8 cellular contexts compared by ENCODE assay signal in genomic region chr22:23893446-23893956, GRCh38. TPM values are rescaled to one million over a fixed set of nuclear protein-coding genes. Genes with fewer than 3 reads are reported as not detected.
DNase-seq lines count a peak whose midpoint lies in the region; ATAC-seq and TF ChIP-seq lines count a peak whose summit lies in the region.

No MANE protein-coding gene starts in this region.

- H4K20me1 ChIP-seq in OCI-LY1 (ENCODE audit: insufficient read depth, low read length) = no peaks in the 10 kb centered on the region

- peak overlapping the region; percentile 97 for H3K27ac Mint-ChIP-seq in CD4-positive, alpha-beta T cell
- peak overlapping the region; percentile 99 for H3K27ac Mint-ChIP-seq in endodermal cell

- POLR2A ChIA-PET in CD4-positive, alpha-beta T cell (lab: Charles Lee) = interaction anchor here (1.0 to 3.3 kb wide), 17 partner anchors 10 to 534 kb away, joined by 3 to 89 read pairs (median 6); partner anchors contain the start of genes ADORA2A, MMP11, SLC2A11 and SMARCB1

- H3K36me3 ChIP-seq in OCI-LY1 (ENCODE audit: insufficient read depth, low read length) (peaks cover 36% of the 10 kb centered on the region), endodermal cell (ENCODE audit: control insufficient read depth, insufficient read depth, low read length) (peaks cover 25% of the 10 kb centered on the region), neuronal stem cell (replicated peaks in 1 of 2; ENCODE audit: control insufficient read depth in 2 of 2, insufficient read depth in 2 of 2, low read length in 2 of 2) (peaks cover 21 to 31% of the 10 kb centered on the region in 2 donors)

- H3K27me3 ChIP-seq in CD4-positive, alpha-beta T cell (ENCODE audit: control insufficient read depth, insufficient read depth, low read length) = no peaks in the 10 kb centered on the region
- H3K27me3 ChIP-seq in OCI-LY1 (ENCODE audit: insufficient read depth, low read length) (no peaks in the 10 kb centered on the region), endodermal cell (ENCODE audit: control insufficient read depth, insufficient read depth, low read length, poor library complexity, severe bottlenecking) (no peaks in the 10 kb centered on the region), neuronal stem cell (ENCODE audit: control insufficient read depth in 3 of 3, insufficient read depth in 3 of 3, low read depth in 1 of 3, low read length in 3 of 3) (no peaks in the 10 kb centered on the region)

- H2BK15ac ChIP-seq in neuronal stem cell (ENCODE audit: low read length) = peak overlapping the region; percentile 30

- no peak overlapping the region for H2AFZ ChIP-seq in OCI-LY1 (ENCODE audit: low read length)
- peak overlapping the region; percentile 84 for H2AFZ ChIP-seq in neuronal stem cell (ENCODE audit: low read length)

- H3K4me2 ChIP-seq in OCI-LY1 (ENCODE audit: low read length) = peak overlapping the region; percentile 92
- peak overlapping the region; percentile 92 for H3K4me2 ChIP-seq in neuronal stem cell (ENCODE audit: insufficient read depth, low read length, poor library complexity, severe bottlenecking)

- H3K23ac ChIP-seq in neuronal stem cell (ENCODE audit: low read depth, low read length, poor library complexity) = peak overlapping the region; percentile 97

- no peaks in the 10 kb centered on the region for H3K9me3 ChIP-seq in CD4-positive, alpha-beta T cell (ENCODE audit: control insufficient read depth, low read length)
- H3K9me3 ChIP-seq in OCI-LY1 (ENCODE audit: low read length) (no peaks in the 10 kb centered on the region), endodermal cell (ENCODE audit: control insufficient read depth, low read length) (peaks cover 12% of the 10 kb centered on the region), neuronal stem cell (replicated peaks in 1 of 2; ENCODE audit: control insufficient read depth in 2 of 2, insufficient read depth in 1 of 2, low read depth in 1 of 2, low read length in 2 of 2) (peaks cover 7 to 29% of the 10 kb centered on the region in 2 donors)

- H3K4me1 Mint-ChIP-seq in CD4-positive, alpha-beta T cell (ENCODE audit: low read depth) = peaks cover 29% of the 10 kb centered on the region
- H3K4me1 Mint-ChIP-seq in endodermal cell = peaks cover 13% of the 10 kb centered on the region

- no peaks in the 10 kb centered on the region for H3K27me3 Mint-ChIP-seq in CD4-positive, alpha-beta T cell
- peaks cover 15% of the 10 kb centered on the region for H3K27me3 Mint-ChIP-seq in endodermal cell (ENCODE audit: insufficient read depth)

- intact Hi-C loops in CD4-positive, alpha-beta T cell (cut with DNase I, micrococcal nuclease) = loop anchor here in 1 of 2 experiments (5.0 kb wide), 1 partner anchor 36 kb away; the partner anchor contains the start of gene SLC2A11

- H2BK120ac ChIP-seq in neuronal stem cell (ENCODE audit: low read depth, low read length) = peak overlapping the region; percentile 83

- no peak overlapping the region for H3K4ac ChIP-seq in neuronal stem cell (ENCODE audit: low read length)

- DNase-seq in CD4-positive, alpha-beta T cell = no peak
- DNase-seq in endodermal cell (no peak), neuronal stem cell (ENCODE audit: low spot score) (no peak), NCI-H146 treated with DMSO at 0.1 percent for 48 hours (lab: John Stamatoyannopoulos, UW; ENCODE audit: unreplicated experiment) (no peak), AG20443 (ENCODE audit: low spot score) (no peak)

- H3K4me1 ChIP-seq in OCI-LY1 (ENCODE audit: insufficient read depth, low read length, severe bottlenecking) (peaks cover 22% of the 10 kb centered on the region), endodermal cell (ENCODE audit: control insufficient read depth, insufficient read depth, low read length) (no peaks in the 10 kb centered on the region), neuronal stem cell (ENCODE audit: control insufficient read depth in 2 of 2, insufficient read depth in 1 of 2, low read depth in 1 of 2, low read length in 2 of 2) (peaks cover 2 to 18% of the 10 kb centered on the region in 2 donors)

- peak overlapping the region; percentile 84 for H3K27ac ChIP-seq in CD4-positive, alpha-beta T cell (ENCODE audit: low read depth, low read length)
- H3K27ac ChIP-seq in OCI-LY1 (ENCODE audit: low read depth, low read length, poor library complexity, severe bottlenecking) = peak overlapping the region; percentile 90
- H3K27ac ChIP-seq in endodermal cell (ENCODE audit: low read depth, low read length) = peak overlapping the region; percentile 96
- H3K27ac ChIP-seq in neuronal stem cell (replicated peaks; ENCODE audit: low read length) = peak overlapping the region; percentile 90

- 19 to 23% methylated on average over 10 of the region's 10 CpGs for WGBS in endodermal cell (ENCODE audit: insufficient coverage in 1 of 2, insufficient read length in 1 of 2), 2 experiments
- WGBS in neuronal stem cell (ENCODE audit: extremely low coverage in 2 of 2, insufficient read length in 2 of 2, insufficient replicate concordance in 1 of 2), 2 donors = no CpG with 5 or more reads among the region's 10 CpGs

- peak overlapping the region; percentile 89 for H4K8ac ChIP-seq in neuronal stem cell (ENCODE audit: low read depth, low read length)

- no peak for ATAC-seq in CD4-positive, alpha-beta T cell (ENCODE audit: poor library complexity)
- ATAC-seq in GM21717 (IDR thresholded peaks at IDR 0.05; ENCODE audit: unreplicated experiment) = no peak
- no peak for ATAC-seq in GM19467 (IDR thresholded peaks at IDR 0.05; ENCODE audit: unreplicated experiment)

- H3K9ac ChIP-seq in OCI-LY1 (ENCODE audit: low read length) (peak overlapping the region; percentile 86), endodermal cell (ENCODE audit: extremely low read depth, low read length, poor library complexity, severe bottlenecking) (no peak overlapping the region), neuronal stem cell (ENCODE audit: low read depth, low read length, poor library complexity) (peak overlapping the region; percentile 73)

- no peak overlapping the region for H3K14ac ChIP-seq in neuronal stem cell (ENCODE audit: low read length)

- no peak for TF ChIP-seq CTCF in CD4-positive, alpha-beta T cell (IDR thresholded peaks at IDR 0.05)
- TF ChIP-seq CTCF in OCI-LY1 (IDR thresholded peaks at IDR 0.05; ENCODE audit: low read length) = no peak
- no peak for TF ChIP-seq CTCF in endodermal cell (conservative IDR thresholded peaks at IDR 0.05)

- H2BK5ac ChIP-seq in neuronal stem cell (ENCODE audit: low read length) = peak overlapping the region; percentile 56

- peaks cover 38% of the 10 kb centered on the region for H3K36me3 Mint-ChIP-seq in CD4-positive, alpha-beta T cell (ENCODE audit: low read depth)
- peaks cover 39% of the 10 kb centered on the region for H3K36me3 Mint-ChIP-seq in endodermal cell (ENCODE audit: low read depth)

- H3K79me2 ChIP-seq in OCI-LY1 (ENCODE audit: insufficient read depth, low read length) = no peaks in the 10 kb centered on the region; the same call in 1 of the 2 replicates

- H3F3A ChIP-seq in OCI-LY1 (ENCODE audit: insufficient read depth, low read length) = no peaks in the 10 kb centered on the region

- peak overlapping the region; percentile 97 for H3K18ac ChIP-seq in neuronal stem cell (ENCODE audit: low read length)

- CTCF ChIA-PET in CD4-positive, alpha-beta T cell (lab: Charles Lee) = interaction anchor here (1.3 to 2.2 kb wide), 7 partner anchors 20 to 263 kb away, joined by 4 to 16 read pairs (median 9); partner anchors contain the start of genes CABIN1 and SLC2A11

- H3K9me3 Mint-ChIP-seq in CD4-positive, alpha-beta T cell = no peaks in the 10 kb centered on the region
- peaks cover 20% of the 10 kb centered on the region for H3K9me3 Mint-ChIP-seq in endodermal cell

- peak overlapping the region; percentile 3 for H2BK12ac ChIP-seq in neuronal stem cell (ENCODE audit: low read length)

- peaks cover 6% of the 10 kb centered on the region for H3K79me1 ChIP-seq in neuronal stem cell (ENCODE audit: low read depth, low read length)

- H3K4me3 Mint-ChIP-seq in CD4-positive, alpha-beta T cell = peak overlapping the region; percentile 95
- peak overlapping the region; percentile 84 for H3K4me3 Mint-ChIP-seq in endodermal cell

- H2AK5ac ChIP-seq in neuronal stem cell (ENCODE audit: low read depth, low read length) = peak overlapping the region; percentile 8

- H4K91ac ChIP-seq in neuronal stem cell (ENCODE audit: low read depth, low read length, poor library complexity) = no peak overlapping the region

- no peaks in the 10 kb centered on the region for H3K9me2 ChIP-seq in OCI-LY1 (ENCODE audit: low read depth, low read length)

- H3K4me3 ChIP-seq in OCI-LY1 (ENCODE audit: low read depth, low read length, poor library complexity, severe bottlenecking) (peak overlapping the region; percentile 75), endodermal cell (ENCODE audit: low read length) (peak overlapping the region; percentile 91), neuronal stem cell (ENCODE audit: low read length in 2 of 2) (peak overlapping the region; percentile 60 to 80)

RNA-seq across cellular contexts. Expression of gene MIF, which starts 0.7 kb away (rescaled TPM):
- 100 to 1,000 TPM; 213 to 226 TPM for total RNA-seq in CD4-positive, alpha-beta T cell
- total RNA-seq in endodermal cell = 100 to 1,000 TPM; 722 to 753 TPM
- 847 TPM for polyA plus RNA-seq in endodermal cell (2013, experiment 1 of 2)
- polyA plus RNA-seq in endodermal cell (2013, experiment 2 of 2) = 826 TPM
- 1,002 TPM for polyA plus RNA-seq in neuronal stem cell (2013, experiment 1 of 2)
- 970 TPM for polyA plus RNA-seq in neuronal stem cell (2013, experiment 2 of 2)

RNA-seq across cellular contexts. Expression of gene SLC2A11, which starts 35.8 kb away (rescaled TPM):
- total RNA-seq in CD4-positive, alpha-beta T cell = 10 to 100 TPM in 1 of 2 experiments, 1 to 10 TPM in 1; 9.9 to 11.5 TPM
- 10 to 100 TPM; 13.1 to 14.8 TPM for total RNA-seq in endodermal cell
- polyA plus RNA-seq in endodermal cell (2013, experiment 1 of 2) = 12.0 TPM
- 9.3 TPM for polyA plus RNA-seq in endodermal cell (2013, experiment 2 of 2)
- 11.4 TPM for polyA plus RNA-seq in neuronal stem cell (2013, experiment 1 of 2)
- 10.5 TPM for polyA plus RNA-seq in neuronal stem cell (2013, experiment 2 of 2)

RNA-seq across cellular contexts. Expression of gene DERL3, which starts 54.7 kb away (rescaled TPM):
- total RNA-seq in CD4-positive, alpha-beta T cell = under 1 TPM; 0.66 to 0.98 TPM
- total RNA-seq in endodermal cell = 1 to 10 TPM; 6.3 to 7.6 TPM
- polyA plus RNA-seq in endodermal cell (2013, experiment 1 of 2) = 8.1 TPM
- 7.7 TPM for polyA plus RNA-seq in endodermal cell (2013, experiment 2 of 2)
- polyA plus RNA-seq in neuronal stem cell (2013, experiment 1 of 2) = 4.2 TPM
- polyA plus RNA-seq in neuronal stem cell (2013, experiment 2 of 2) = 4.5 TPM
